Comparison of ENCODE assay signal across 9 cellular contexts in the genomic region with DNA sequence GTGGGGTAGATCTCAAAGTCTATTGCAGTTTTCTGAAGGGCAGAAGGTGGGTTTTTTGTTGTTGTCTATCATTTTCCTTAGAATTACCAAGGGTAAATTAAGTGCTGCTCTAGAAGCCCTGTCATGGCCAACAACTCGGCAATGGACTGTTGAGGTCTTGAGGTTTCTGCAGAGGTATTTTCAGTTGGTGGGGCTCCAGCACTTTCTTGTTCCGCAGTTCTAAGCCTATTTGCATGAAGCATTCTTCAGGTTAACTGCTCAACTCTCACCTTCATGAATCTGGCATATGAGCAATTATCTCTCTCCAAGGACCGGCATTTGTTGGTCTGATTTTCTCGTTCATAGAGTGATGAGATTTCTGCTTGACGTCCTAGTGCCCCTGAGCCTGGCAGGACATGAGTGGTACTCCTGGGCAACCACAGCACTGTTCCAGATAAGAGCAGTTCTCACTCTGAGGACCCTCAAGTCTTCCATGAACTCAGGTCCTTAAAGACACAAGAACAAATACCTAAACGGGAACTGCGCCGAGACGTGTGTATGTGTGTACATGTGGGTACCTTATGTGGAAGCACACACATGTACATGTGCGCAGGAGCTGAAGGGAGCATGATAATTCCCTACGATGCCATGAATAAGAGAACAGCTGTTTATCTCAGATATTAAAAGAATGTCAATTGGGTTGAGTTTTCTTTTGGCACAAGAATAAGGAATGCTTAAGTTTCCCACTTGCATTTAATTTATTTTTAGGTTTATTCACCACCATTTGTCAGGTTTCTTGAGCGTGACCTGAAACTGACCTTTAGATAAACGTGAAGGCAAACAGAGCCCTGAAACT.
DNase-seq lines count a peak whose midpoint lies in the region; ATAC-seq and TF ChIP-seq lines count a peak whose summit lies in the region.
"Had no signal": no experiment of that assay in that cellular context is flagged by ENCODE, and none has a peak within 500 bp of the region (broad histone marks: within the 10 kb centered on the region; RNA-seq: fewer than 3 reads in every experiment).

No MANE protein-coding gene starts in this region.

- in situ Hi-C loops in GM13977 (cut with MboI; ENCODE audit: low pct_unique_long_range_greater_than_20kb, low sequenced_read_pairs, unreplicated experiment), result no loop called here

- no peaks in the 10 kb centered on the region for H4K20me1 ChIP-seq in KMS-11 (ENCODE audit: insufficient read depth)

- peaks cover 42% of the 10 kb centered on the region for H3K4me1 ChIP-seq in KMS-11 (ENCODE audit: low read depth, poor library complexity, severe bottlenecking)

- CTCF ChIA-PET in activated naive CD4-positive, alpha-beta T cell treated with anti-CD3 and anti-CD28 coated beads, Interleukin-2, amount 10 ng/mL, durations not matched to agents 7 days and 5 days (lab: Charles Lee), result no interaction called here

- H2AFZ ChIP-seq in KMS-11 (ENCODE audit: low read depth), result no peak overlapping the region

- TF ChIP-seq CTCF in KMS-11 (conservative IDR thresholded peaks at IDR 0.05; ENCODE audit: low read depth, low read length) (no peak), neural crest cell (conservative IDR thresholded peaks at IDR 0.05) (no peak), GM13977 (IDR thresholded peaks at IDR 0.05; ENCODE audit: extremely low read depth, insufficient read depth, missing control alignments) (no peak)

- H3K4me3 ChIP-seq in KMS-11 (IDR thresholded peaks at IDR 0.05; ENCODE audit: insufficient read depth, low read depth, low read length), result no peak overlapping the region

- no peak overlapping the region for H3K4me3 Mint-ChIP-seq in neural crest cell
- no peak overlapping the region for H3K4me3 Mint-ChIP-seq in activated naive CD4-positive, alpha-beta T cell treated with anti-CD3 and anti-CD28 coated beads, Interleukin-2, amount 10 ng/mL, durations not matched to agents 7 days and 5 days
- H3K4me3 Mint-ChIP-seq: activated CD4-positive, alpha-beta T cell treated with anti-CD3 and anti-CD28 coated beads, Interleukin-2, amount 10 ng/mL, durations not matched to agents 24 days and 14 days had no signal

- H3K9ac ChIP-seq in KMS-11, result no peak overlapping the region

- H3K9me3 Mint-ChIP-seq in neural crest cell, result no peaks in the 10 kb centered on the region
- H3K9me3 Mint-ChIP-seq in activated naive CD4-positive, alpha-beta T cell treated with anti-CD3 and anti-CD28 coated beads, Interleukin-2, amount 10 ng/mL, durations not matched to agents 7 days and 5 days, result no peaks in the 10 kb centered on the region
- H3K9me3 Mint-ChIP-seq: activated CD4-positive, alpha-beta T cell treated with anti-CD3 and anti-CD28 coated beads, Interleukin-2, amount 10 ng/mL, durations not matched to agents 24 days and 14 days had no signal

- no peak overlapping the region for H3K27ac ChIP-seq in KMS-11

- no peaks in the 10 kb centered on the region for H3K36me3 Mint-ChIP-seq in neural crest cell (ENCODE audit: low read depth)
- no peaks in the 10 kb centered on the region for H3K36me3 Mint-ChIP-seq in activated naive CD4-positive, alpha-beta T cell treated with anti-CD3 and anti-CD28 coated beads, Interleukin-2, amount 10 ng/mL, durations not matched to agents 7 days and 5 days

- H3K4me1 Mint-ChIP-seq in neural crest cell, result peaks cover 64% of the 10 kb centered on the region
- H3K4me1 Mint-ChIP-seq in activated naive CD4-positive, alpha-beta T cell treated with anti-CD3 and anti-CD28 coated beads, Interleukin-2, amount 10 ng/mL, durations not matched to agents 7 days and 5 days, result no peaks in the 10 kb centered on the region

- H3K27me3 ChIP-seq in KMS-11 (ENCODE audit: insufficient read depth, low read depth), result no peaks in the 10 kb centered on the region

- DNase-seq in neural crest cell (ENCODE audit: low read depth, low spot score) (no peak), NCI-H2081 treated with DMSO at 0.1 percent for 48 hours (lab: John Stamatoyannopoulos, UW) (no peak), GM13977 (ENCODE audit: low spot score) (no peak), NCI-H82 treated with DMSO at 0.1 percent for 48 hours (lab: John Stamatoyannopoulos, UW; ENCODE audit: unreplicated experiment) (no peak)
- DNase-seq in activated naive CD4-positive, alpha-beta T cell treated with anti-CD3 and anti-CD28 coated beads, Interleukin-2, amount 10 ng/mL, durations not matched to agents 7 days and 5 days, result no peak
- DNase-seq: activated CD4-positive, alpha-beta T cell treated with anti-CD3 and anti-CD28 coated beads, Interleukin-2, amount 10 ng/mL, durations not matched to agents 24 days and 14 days had no signal

- no peaks in the 10 kb centered on the region for H3K27me3 Mint-ChIP-seq in neural crest cell (ENCODE audit: low read depth)
- H3K27me3 Mint-ChIP-seq in activated naive CD4-positive, alpha-beta T cell treated with anti-CD3 and anti-CD28 coated beads, Interleukin-2, amount 10 ng/mL, durations not matched to agents 7 days and 5 days, result no peaks in the 10 kb centered on the region
- H3K27me3 Mint-ChIP-seq: activated CD4-positive, alpha-beta T cell treated with anti-CD3 and anti-CD28 coated beads, Interleukin-2, amount 10 ng/mL, durations not matched to agents 24 days and 14 days had no signal

- no peaks in the 10 kb centered on the region for H3K36me3 ChIP-seq in KMS-11 (ENCODE audit: insufficient read depth)

- H3K4me2 ChIP-seq in KMS-11, result peak overlapping the region; percentile 73; the same call in 1 of the 2 replicates

- no peaks in the 10 kb centered on the region for H3K79me2 ChIP-seq in KMS-11 (ENCODE audit: insufficient read depth, low read depth)

- peak overlapping the region; percentile 72 for H3K27ac Mint-ChIP-seq in neural crest cell (ENCODE audit: unreplicated experiment)
- H3K27ac Mint-ChIP-seq in activated naive CD4-positive, alpha-beta T cell treated with anti-CD3 and anti-CD28 coated beads, Interleukin-2, amount 10 ng/mL, durations not matched to agents 7 days and 5 days, result no peak overlapping the region
- H3K27ac Mint-ChIP-seq: activated CD4-positive, alpha-beta T cell treated with anti-CD3 and anti-CD28 coated beads, Interleukin-2, amount 10 ng/mL, durations not matched to agents 24 days and 14 days had no signal

- ATAC-seq in GM18861 (IDR thresholded peaks at IDR 0.05; ENCODE audit: unreplicated experiment) (peak; percentile 56), HG02588 (IDR thresholded peaks at IDR 0.05; ENCODE audit: unreplicated experiment) (peak; percentile 73)
